ENCODE assay signal across 8 cellular contexts in the genomic region with DNA sequence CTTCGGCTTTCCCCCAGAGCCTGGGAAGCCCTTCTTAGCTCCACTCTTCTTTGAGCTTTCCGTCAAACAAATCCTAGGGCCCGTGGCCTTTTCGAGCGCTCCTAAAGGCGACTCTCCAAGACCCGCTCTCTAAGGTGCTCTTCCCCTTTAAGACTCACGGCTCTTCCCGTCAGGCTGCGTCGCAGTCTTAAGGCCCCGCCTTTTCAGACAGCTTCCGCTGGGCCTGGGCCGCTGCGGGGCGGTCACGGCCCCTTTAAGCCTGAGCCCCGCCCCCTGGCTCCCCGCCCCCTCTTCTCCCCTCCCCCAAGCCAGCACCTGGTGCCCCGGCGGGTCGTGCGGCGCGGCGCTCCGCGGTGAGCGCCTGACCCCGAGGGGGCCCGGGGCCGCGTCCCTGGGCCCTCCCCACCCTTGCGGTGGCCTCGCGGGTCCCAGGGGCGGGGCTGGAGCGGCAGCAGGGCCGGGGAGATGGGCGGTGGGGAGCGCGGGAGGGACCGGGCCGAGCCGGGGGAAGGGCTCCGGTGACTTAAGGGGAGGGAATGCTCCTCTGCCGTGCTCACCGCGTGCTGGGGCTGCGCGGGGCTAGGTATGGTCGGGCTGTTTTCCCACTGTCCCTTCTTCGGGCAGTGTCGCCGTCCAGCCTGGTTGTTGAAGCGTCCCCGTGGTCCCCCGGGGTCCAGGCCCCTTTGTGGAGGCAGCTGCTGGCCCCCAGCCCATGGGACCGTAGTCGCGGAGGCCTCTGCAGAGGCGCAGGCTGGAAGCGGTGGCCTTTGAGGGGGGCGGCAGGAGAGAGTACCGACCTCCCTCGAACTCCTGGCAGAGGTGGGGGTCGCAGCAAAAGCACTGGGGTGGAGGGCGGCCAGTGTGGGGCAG. TPM values are rescaled to one million over a fixed set of nuclear protein-coding genes. Genes with fewer than 3 reads are reported as not detected.
DNase-seq lines count a peak whose midpoint lies in the region; ATAC-seq and TF ChIP-seq lines count a peak whose summit lies in the region.

TSS of gene PEX5 (plus strand) at position 289 of the 870 bp plus-strand sequence. CDS start 692 bp downstream, outside the sequence.

- H3K4me3 Mint-ChIP-seq in CD4-positive, CD25-positive, alpha-beta regulatory T cell, result peak within 1 kb of the TSS; percentile 95 to 98 (median 96)
- peak within 1 kb of the TSS; percentile 88 for H3K4me3 Mint-ChIP-seq in activated CD8-positive, alpha-beta T cell treated with anti-CD3 and anti-CD28 coated beads for 36 hours

- intact Hi-C loops in activated CD8-positive, alpha-beta T cell treated with anti-CD3 and anti-CD28 coated beads for 36 hours (cut with micrococcal nuclease), result loop anchor here (5.0 kb wide), 1 partner anchor 47 kb away; no protein-coding TSS in a partner anchor
- intact Hi-C loops in lower leg skin (cut with DNase I; ENCODE audit: low total_unique reads), result no loop called here

- no peak for TF ChIP-seq POLR2A in lower leg skin (IDR thresholded peaks at IDR 0.05)

- POLR2A ChIA-PET in activated CD8-positive, alpha-beta T cell treated with anti-CD3 and anti-CD28 coated beads for 36 hours (lab: Charles Lee), result interaction anchor here (0.8 to 1.3 kb wide), 6 partner anchors 14 to 246 kb away, joined by 3 to 5 read pairs (median 4); partner anchors contain the start of genes LPCAT3 and RNU7-1

- no peaks in the 10 kb centered on the region for H3K9me3 ChIP-seq in CD4-positive, CD25-positive, alpha-beta regulatory T cell (ENCODE audit: control insufficient read depth in 2 of 2, low read length in 2 of 2)
- H3K9me3 ChIP-seq in duodenal mucosa (ENCODE audit: control insufficient read depth in 1 of 2, low read length in 2 of 2), result no peaks in the 10 kb centered on the region

- H3K36me3 Mint-ChIP-seq in CD4-positive, CD25-positive, alpha-beta regulatory T cell, result peaks cover 17% of the 10 kb centered on the region
- H3K36me3 Mint-ChIP-seq in activated CD8-positive, alpha-beta T cell treated with anti-CD3 and anti-CD28 coated beads for 36 hours (ENCODE audit: low read depth), result peaks cover 33% of the 10 kb centered on the region

- peaks cover 21% of the 10 kb centered on the region for H3K4me1 ChIP-seq in CD4-positive, CD25-positive, alpha-beta regulatory T cell (ENCODE audit: control insufficient read depth, insufficient read depth, low read length, poor library complexity, severe bottlenecking)
- H3K4me1 ChIP-seq in duodenal mucosa (ENCODE audit: control insufficient read depth in 1 of 2, insufficient read depth in 2 of 2, low read length in 2 of 2), result peaks cover 9 to 19% of the 10 kb centered on the region in 2 donors

- H3K27ac Mint-ChIP-seq in CD4-positive, CD25-positive, alpha-beta regulatory T cell, result peak within 1 kb of the TSS; percentile 96 to 99 (median 97)
- H3K27ac Mint-ChIP-seq in activated CD8-positive, alpha-beta T cell treated with anti-CD3 and anti-CD28 coated beads for 36 hours, result peak within 1 kb of the TSS; percentile 94

- DNase-seq in CD4-positive, CD25-positive, alpha-beta regulatory T cell, result peak; percentile 78 to 96 (median 84)
- DNase-seq in NCI-H82 (lab: John Stamatoyannopoulos, UW) (peak; percentile 99), lower leg skin (ENCODE audit: low spot score in 2 of 2) (peak; percentile 85 to 97)
- peak; percentile 88 for DNase-seq in activated CD8-positive, alpha-beta T cell treated with anti-CD3 and anti-CD28 coated beads for 36 hours
- DNase-seq in stimulated activated CD4-positive, alpha-beta T cell treated with anti-CD3 and anti-CD28 coated beads, Interleukin-4, amount 100 ng/mL, for 4 hours, result peak; percentile 80 to 88

- no peaks in the 10 kb centered on the region for H3K9me3 Mint-ChIP-seq in CD4-positive, CD25-positive, alpha-beta regulatory T cell
- H3K9me3 Mint-ChIP-seq in activated CD8-positive, alpha-beta T cell treated with anti-CD3 and anti-CD28 coated beads for 36 hours, result no peaks in the 10 kb centered on the region

- peaks cover 24 to 51% (median 36%) of the 10 kb centered on the region in 4 donors for H3K4me1 Mint-ChIP-seq in CD4-positive, CD25-positive, alpha-beta regulatory T cell
- H3K4me1 Mint-ChIP-seq in activated CD8-positive, alpha-beta T cell treated with anti-CD3 and anti-CD28 coated beads for 36 hours (ENCODE audit: low read depth), result peaks cover 42% of the 10 kb centered on the region

- peak; percentile 97 to 99 for ATAC-seq in CD4-positive, CD25-positive, alpha-beta regulatory T cell (ENCODE audit: low read depth in 2 of 2)
- ATAC-seq in GM19438 (IDR thresholded peaks at IDR 0.05; ENCODE audit: low read depth, unreplicated experiment) (peak; percentile 91), HG03575 (IDR thresholded peaks at IDR 0.05; ENCODE audit: extremely low read depth, insufficient number of reproducible peaks, low FRiP score, unreplicated experiment) (peak; percentile 71)
- peak; percentile 94 for ATAC-seq in activated CD8-positive, alpha-beta T cell treated with anti-CD3 and anti-CD28 coated beads for 36 hours

- H3K4me3 ChIP-seq in CD4-positive, CD25-positive, alpha-beta regulatory T cell (ENCODE audit: low read depth, low read length), result peak within 1 kb of the TSS; percentile 92
- H3K4me3 ChIP-seq in duodenal mucosa (ENCODE audit: low read depth in 1 of 2, low read length in 2 of 2) (peak within 1 kb of the TSS; percentile 91 to 94), lower leg skin (ENCODE audit: low read depth, poor library complexity, severe bottlenecking) (peak within 1 kb of the TSS; percentile 60)

- peaks cover 4% of the 10 kb centered on the region for H3K27me3 Mint-ChIP-seq in CD4-positive, CD25-positive, alpha-beta regulatory T cell
- no peaks in the 10 kb centered on the region for H3K27me3 Mint-ChIP-seq in activated CD8-positive, alpha-beta T cell treated with anti-CD3 and anti-CD28 coated beads for 36 hours

- H3K36me3 ChIP-seq in CD4-positive, CD25-positive, alpha-beta regulatory T cell (ENCODE audit: control insufficient read depth, insufficient read depth, low read length), result peaks cover 7% of the 10 kb centered on the region
- peaks cover 7 to 19% of the 10 kb centered on the region in 2 donors for H3K36me3 ChIP-seq in duodenal mucosa (ENCODE audit: control insufficient read depth in 1 of 2, insufficient read depth in 2 of 2, low read length in 2 of 2)

- peak within 1 kb of the TSS; percentile 86 for H3K27ac ChIP-seq in CD4-positive, CD25-positive, alpha-beta regulatory T cell (ENCODE audit: insufficient read depth, low read length, poor library complexity, severe bottlenecking)
- H3K27ac ChIP-seq in duodenal mucosa (ENCODE audit: low read depth, low read length), result peak within 1 kb of the TSS; percentile 67

- H3K27me3 ChIP-seq in CD4-positive, CD25-positive, alpha-beta regulatory T cell (ENCODE audit: control insufficient read depth, insufficient read depth, low read length), result no peaks in the 10 kb centered on the region
- H3K27me3 ChIP-seq in duodenal mucosa (ENCODE audit: control insufficient read depth in 1 of 2, insufficient read depth in 2 of 2, low read length in 2 of 2), result no peaks in the 10 kb centered on the region

- 0 to 1% methylated on average over 41 to 56 of the region's 68 CpGs for WGBS in lower leg skin, 2 donors

- no peak for TF ChIP-seq CTCF in activated CD8-positive, alpha-beta T cell treated with anti-CD3 and anti-CD28 coated beads for 36 hours (IDR thresholded peaks at IDR 0.05)
- no peak for TF ChIP-seq CTCF in lower leg skin (IDR thresholded peaks at IDR 0.05)

- peak within 1 kb of the TSS; percentile 88 to 91 for H3K9ac ChIP-seq in duodenal mucosa (ENCODE audit: low read depth in 1 of 2, low read length in 2 of 2)

- CTCF ChIA-PET in activated CD8-positive, alpha-beta T cell treated with anti-CD3 and anti-CD28 coated beads for 36 hours (lab: Charles Lee), result interaction anchor here (1.4 to 2.4 kb wide), 3 partner anchors 12 to 77 kb away, joined by 4 to 8 read pairs (median 8); no protein-coding TSS in a partner anchor

RNA-seq across cellular contexts. Expression of gene PEX5, which starts in this region (rescaled TPM):
- 17.6 TPM for total RNA-seq in CD4-positive, CD25-positive, alpha-beta regulatory T cell
- polyA plus RNA-seq in CD4-positive, CD25-positive, alpha-beta regulatory T cell, result 10 to 100 TPM; 10.3 to 16.2 (median 12.8) TPM
- total RNA-seq in activated CD8-positive, alpha-beta T cell treated with anti-CD3 and anti-CD28 coated beads for 36 hours, result 10 to 100 TPM; 39.0 to 41.8 TPM
- 10 to 100 TPM; 20.5 to 46.4 (median 33.9) TPM for total RNA-seq in lower leg skin

Comparison
In these comparisons a context has a peak if more than half of its experiments do, and no peak if none do; other contexts are left out.
1. Peak in every context shown above with its lines: DNase-seq, ATAC-seq, H3K4me3 ChIP-seq and H3K27ac ChIP-seq.